In genomic region chr21:31713115-31713514, GRCh38 we compare ENCODE assay signal across 17 cellular contexts.
"Had no signal": no experiment of that assay in that cellular context is flagged by ENCODE, and none has a peak within 500 bp of the region (broad histone marks: within the 10 kb centered on the region; RNA-seq: fewer than 3 reads in every experiment).

No MANE protein-coding gene starts in this region.

- H3K36me3 ChIP-seq: colonic mucosa, neutrophil, ovary, tibial nerve, upper lobe of right lung had no signal

- H3K27ac ChIP-seq: colonic mucosa, hepatocyte, neutrophil, ovary, tibial nerve, upper lobe of right lung had no signal

- DNase-seq: colonic mucosa; dermis blood vessel endothelial cell; foreskin melanocyte; head of caudate nucleus; left colon; mesendoderm; naive B cell; ovary; right cardiac atrium; stimulated activated CD4-positive, alpha-beta T cell treated with anti-CD3 and anti-CD28 coated beads, Interleukin-4, amount 100 ng/mL, for 1 hour; stimulated activated CD8-positive, alpha-beta memory T cell treated with anti-CD3 and anti-CD28 coated beads, Interleukin-4, amount 100 ng/mL, for 48 hours; upper lobe of right lung had no signal

- H3K9me3 Mint-ChIP-seq: naive B cell; stimulated activated effector memory CD8-positive, alpha-beta T cell treated with anti-CD3 and anti-CD28 coated beads, Interleukin-12 subunit alpha, Interleukin-12 subunit beta, amount 100 ng/mL, for 72 hours; stimulated activated naive CD8-positive, alpha-beta T cell treated with anti-CD3 and anti-CD28 coated beads, Interleukin-15, Interleukin-2, amounts not matched to agents 100 ng/mL and 50 ng/mL, for 24 hours had no signal

- H3K27me3 Mint-ChIP-seq: naive B cell; stimulated activated naive CD8-positive, alpha-beta T cell treated with anti-CD3 and anti-CD28 coated beads, Interleukin-15, Interleukin-2, amounts not matched to agents 100 ng/mL and 50 ng/mL, for 24 hours had no signal

- H3K4me3 Mint-ChIP-seq: stimulated activated naive CD8-positive, alpha-beta T cell treated with anti-CD3 and anti-CD28 coated beads, Interleukin-15, Interleukin-2, amounts not matched to agents 100 ng/mL and 50 ng/mL, for 24 hours had no signal

- H2AFZ ChIP-seq: hepatocyte had no signal

- H3K4me1 ChIP-seq: colonic mucosa had no signal

- H3K4me2 ChIP-seq: hepatocyte had no signal

- H3K27me3 ChIP-seq: colonic mucosa, hepatocyte, neutrophil, ovary, tibial nerve, upper lobe of right lung had no signal

- H3K36me3 Mint-ChIP-seq: naive B cell had no signal

- H3K9me3 ChIP-seq: colonic mucosa, neutrophil, ovary, tibial nerve, upper lobe of right lung had no signal

- H3K4me3 ChIP-seq: colonic mucosa, hepatocyte, ovary, tibial nerve, upper lobe of right lung had no signal

- ATAC-seq: left colon, upper lobe of right lung had no signal
